ENCODE assay signal across 20 cellular contexts in genomic region chr1:59703918-59704378, GRCh38.
DNase-seq lines count a peak whose midpoint lies in the region; ATAC-seq and TF ChIP-seq lines count a peak whose summit lies in the region.
"Had no signal": no experiment of that assay in that cellular context is flagged by ENCODE, and none has a peak within 500 bp of the region (broad histone marks: within the 10 kb centered on the region; RNA-seq: fewer than 3 reads in every experiment).

No MANE protein-coding gene starts in this region.

- ATAC-seq in lower lobe of right lung (no peak), GM19324 (IDR thresholded peaks at IDR 0.05; ENCODE audit: low FRiP score, unreplicated experiment) (no peak)
- ATAC-seq: activated CD8-positive, alpha-beta T cell treated with anti-CD3 and anti-CD28 coated beads, Interleukin-2, amount 10 ng/mL, durations not matched to agents 7 days and 5 days; activated naive CD8-positive, alpha-beta T cell treated with anti-CD3 and anti-CD28 coated beads, Interleukin-2, amount 50 U/mL, for 24 hours; stimulated activated naive B cell treated with anti-CD40 and anti-IgM and Interleukin-4, amounts not matched to agents 10 μg/mL and 1 μg/mL and 100 μg/mL, for 72 hours had no signal

- no peak overlapping the region for H3K14ac ChIP-seq in neuronal stem cell (ENCODE audit: low read length)

- H3K9ac ChIP-seq in skeletal muscle tissue (ENCODE audit: low read depth in 1 of 3, low read length in 3 of 3) = no peak overlapping the region
- no peak overlapping the region for H3K9ac ChIP-seq in neuronal stem cell (ENCODE audit: low read depth, low read length, poor library complexity)

- H3K4me1 ChIP-seq in hepatocyte (ENCODE audit: insufficient read depth) (peaks cover 33% of the 10 kb centered on the region), skeletal muscle tissue (ENCODE audit: control insufficient read depth in 3 of 3, insufficient read depth in 3 of 3, low read length in 3 of 3) (peaks cover 26 to 65% (median 39%) of the 10 kb centered on the region in 3 donors), neuronal stem cell (ENCODE audit: control insufficient read depth in 2 of 2, insufficient read depth in 1 of 2, low read depth in 1 of 2, low read length in 2 of 2) (peaks cover 0 to 24% of the 10 kb centered on the region in 2 donors), lower lobe of right lung (peaks cover 37% of the 10 kb centered on the region)

- H3K4me3 ChIP-seq in hepatocyte = no peak overlapping the region
- no peak overlapping the region for H3K4me3 ChIP-seq in skeletal muscle tissue (ENCODE audit: low read length in 3 of 3)
- H3K4me3 ChIP-seq in neuronal stem cell (ENCODE audit: low read length in 2 of 2) = no peak overlapping the region
- H3K4me3 ChIP-seq in lower lobe of right lung = no peak overlapping the region

- in situ Hi-C loops in G401 (cut with HindIII; ENCODE audit: low sequenced_read_pairs) = no loop called here

- intact Hi-C loops in lower lobe of right lung (cut with DNase I) = no loop called here

- H3K9me3 ChIP-seq in hepatocyte (ENCODE audit: low read depth) = no peaks in the 10 kb centered on the region
- no peaks in the 10 kb centered on the region for H3K9me3 ChIP-seq in skeletal muscle tissue (ENCODE audit: control insufficient read depth in 3 of 3, low read length in 3 of 3)
- H3K9me3 ChIP-seq in neuronal stem cell (replicated peaks in 1 of 2; ENCODE audit: control insufficient read depth in 2 of 2, insufficient read depth in 1 of 2, low read depth in 1 of 2, low read length in 2 of 2) = no peaks in the 10 kb centered on the region
- no peaks in the 10 kb centered on the region for H3K9me3 ChIP-seq in lower lobe of right lung

- DNase-seq in G401 (ENCODE audit: low spot score) = peak; percentile 39
- DNase-seq in cerebellar cortex (ENCODE audit: low spot score) = peak; percentile 25
- no peak for DNase-seq in hepatocyte (ENCODE audit: low spot score)
- DNase-seq in neuronal stem cell (ENCODE audit: low spot score) = no peak
- no peak for DNase-seq in lower lobe of right lung
- DNase-seq in globus pallidus (ENCODE audit: low spot score) = no peak
- DNase-seq: activated CD8-positive, alpha-beta T cell treated with anti-CD3 and anti-CD28 coated beads, Interleukin-2, amount 10 ng/mL, durations not matched to agents 7 days and 5 days; activated naive CD8-positive, alpha-beta T cell treated with anti-CD3 and anti-CD28 coated beads, Interleukin-2, amount 50 U/mL, for 24 hours; immature natural killer cell; Kasumi-1; NCI-H1436; NCI-H2227 treated with DMSO at 0.1 percent for 48 hours; NK-92 treated with Interleukin-12 subunit alpha and Interleukin-12 subunit beta, amount 100 ng/mL, for 24 hours; nucleus accumbens; stimulated activated naive B cell treated with anti-CD40 and anti-IgM and Interleukin-4, amounts not matched to agents 10 μg/mL and 1 μg/mL and 100 μg/mL, for 72 hours; T-helper 1 cell; WERI-Rb-1 had no signal

- no peak overlapping the region for H2AK5ac ChIP-seq in neuronal stem cell (ENCODE audit: low read depth, low read length)

- no peaks in the 10 kb centered on the region for H3K27me3 ChIP-seq in hepatocyte
- no peaks in the 10 kb centered on the region for H3K27me3 ChIP-seq in skeletal muscle tissue (ENCODE audit: control insufficient read depth in 3 of 3, insufficient read depth in 3 of 3, low read length in 3 of 3)
- no peaks in the 10 kb centered on the region for H3K27me3 ChIP-seq in neuronal stem cell (ENCODE audit: control insufficient read depth in 3 of 3, insufficient read depth in 3 of 3, low read depth in 1 of 3, low read length in 3 of 3)
- no peaks in the 10 kb centered on the region for H3K27me3 ChIP-seq in lower lobe of right lung (ENCODE audit: low read depth)

- H3K4me2 ChIP-seq in hepatocyte (no peak overlapping the region), neuronal stem cell (ENCODE audit: insufficient read depth, low read length, poor library complexity, severe bottlenecking) (no peak overlapping the region)

- H3K4ac ChIP-seq in neuronal stem cell (ENCODE audit: low read length) = no peak overlapping the region

- no peak overlapping the region for H4K91ac ChIP-seq in neuronal stem cell (ENCODE audit: low read depth, low read length, poor library complexity)

- H2AFZ ChIP-seq in hepatocyte (no peak overlapping the region), neuronal stem cell (ENCODE audit: low read length) (no peak overlapping the region)

- no peak overlapping the region for H2BK12ac ChIP-seq in neuronal stem cell (ENCODE audit: low read length)

- no peaks in the 10 kb centered on the region for H3K79me2 ChIP-seq in hepatocyte

- H3K36me3 ChIP-seq in hepatocyte (replicated peaks; ENCODE audit: insufficient read depth, low read depth) (no peaks in the 10 kb centered on the region), skeletal muscle tissue (ENCODE audit: control insufficient read depth in 3 of 3, insufficient read depth in 3 of 3, low read length in 3 of 3) (no peaks in the 10 kb centered on the region), neuronal stem cell (replicated peaks in 1 of 2; ENCODE audit: control insufficient read depth in 2 of 2, insufficient read depth in 2 of 2, low read length in 2 of 2) (no peaks in the 10 kb centered on the region), lower lobe of right lung (no peaks in the 10 kb centered on the region)
- H3K36me3 ChIP-seq: WERI-Rb-1 had no signal

- no peak overlapping the region for H2BK5ac ChIP-seq in neuronal stem cell (ENCODE audit: low read length)

- peak overlapping the region; percentile 15 for H3K27ac ChIP-seq in hepatocyte
- peak overlapping the region; percentile 54 for H3K27ac ChIP-seq in skeletal muscle tissue (ENCODE audit: low read depth, low read length)
- no peak overlapping the region for H3K27ac ChIP-seq in neuronal stem cell (replicated peaks; ENCODE audit: low read length)
- no peak overlapping the region for H3K27ac ChIP-seq in lower lobe of right lung
- H3K27ac ChIP-seq: RWPE1, WERI-Rb-1 had no signal

- WGBS in hepatocyte (ENCODE audit: low lambda C conversion rate, missing lambda C conversion rate) = 50% methylated on average over 6 of the region's 6 CpGs
- WGBS in neuronal stem cell (ENCODE audit: extremely low coverage in 2 of 2, insufficient read length in 2 of 2, insufficient replicate concordance in 1 of 2), 2 donors = no CpG with 5 or more reads among the region's 6 CpGs

- no peaks in the 10 kb centered on the region for H3K79me1 ChIP-seq in neuronal stem cell (ENCODE audit: low read depth, low read length)

- H3K18ac ChIP-seq in neuronal stem cell (ENCODE audit: low read length) = no peak overlapping the region

- no peaks in the 10 kb centered on the region for H3K9me2 ChIP-seq in hepatocyte (replicated peaks; ENCODE audit: insufficient read depth)

- no peak overlapping the region for H3K23ac ChIP-seq in neuronal stem cell (ENCODE audit: low read depth, low read length, poor library complexity)

- TF ChIP-seq CTCF in hepatocyte (IDR thresholded peaks at IDR 0.05; ENCODE audit: poor library complexity) = no peak
- no peak for TF ChIP-seq CTCF in lower lobe of right lung (IDR thresholded peaks at IDR 0.05)

- no peak overlapping the region for H4K8ac ChIP-seq in neuronal stem cell (ENCODE audit: low read depth, low read length)

- H2BK15ac ChIP-seq in neuronal stem cell (ENCODE audit: low read length) = no peak overlapping the region

- no peaks in the 10 kb centered on the region for H4K20me1 ChIP-seq in hepatocyte (ENCODE audit: insufficient read depth, poor library complexity, severe bottlenecking)

- H2BK120ac ChIP-seq in neuronal stem cell (ENCODE audit: low read depth, low read length) = no peak overlapping the region

Comparison
In these comparisons a context has a peak if more than half of its experiments do, and no peak if none do; other contexts are left out.
1. DNase-seq: peak in G401 (single experiment) and cerebellar cortex (single experiment); none in hepatocyte (single experiment), neuronal stem cell (single experiment), lower lobe of right lung (single experiment) and globus pallidus (single experiment).
2. H3K27ac ChIP-seq: peak in hepatocyte (single experiment) and skeletal muscle tissue (single experiment); none in neuronal stem cell (single experiment) and lower lobe of right lung (single experiment).